In the genomic region with DNA sequence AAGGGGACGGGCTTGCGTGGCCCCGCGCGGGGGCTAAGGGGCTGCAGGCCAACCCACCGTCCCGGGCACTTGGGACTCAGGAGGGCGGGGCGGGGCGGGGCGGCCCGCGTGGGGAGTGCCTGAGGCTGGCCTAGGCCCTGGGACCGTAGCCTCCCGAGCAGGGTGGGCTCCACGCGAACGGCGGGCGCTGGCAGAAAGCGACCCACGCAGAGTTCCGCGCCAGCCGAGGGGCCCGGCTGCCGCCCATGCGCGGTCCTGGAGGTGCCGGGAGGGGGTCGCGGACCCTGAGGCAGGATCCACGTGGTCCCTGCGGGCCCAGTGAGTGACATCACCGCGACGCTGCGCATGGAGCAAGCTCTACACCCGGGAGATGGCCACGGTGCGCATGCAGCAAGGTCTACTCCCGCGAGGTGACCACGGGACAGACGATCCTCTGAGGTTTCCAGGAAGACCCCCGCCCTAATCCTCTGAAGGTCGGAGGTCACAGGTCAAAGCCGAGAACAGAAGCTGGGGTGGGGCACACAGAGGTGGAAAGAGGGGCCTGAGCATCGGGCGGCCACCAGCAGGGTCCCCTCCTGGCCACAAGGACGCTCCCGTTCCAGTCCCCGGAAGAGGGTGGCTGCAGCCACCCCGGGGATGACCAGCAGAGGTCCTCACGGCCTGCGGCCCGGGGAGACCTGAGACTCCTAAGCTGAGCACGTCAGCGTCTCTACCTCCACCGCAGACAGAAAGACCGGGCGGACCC, we compare ENCODE assay signal across 7 cellular contexts. TPM values are rescaled to one million over a fixed set of nuclear protein-coding genes. Genes with fewer than 3 reads are reported as not detected.
DNase-seq lines count a peak whose midpoint lies in the region; FAIRE-seq and TF ChIP-seq lines count a peak whose summit lies in the region.

No MANE protein-coding gene starts in this region.

- peak overlapping the region; percentile 45 for H3K4me2 ChIP-seq in SU-DHL-6 (ENCODE audit: low read depth, low read length, poor library complexity, severe bottlenecking)
- peak overlapping the region; percentile 82 for H3K4me2 ChIP-seq in astrocyte (ENCODE audit: low read length)

- H3K27ac Mint-ChIP-seq in astrocyte (ENCODE audit: unreplicated experiment) (no peak overlapping the region), progenitor cell of endocrine pancreas (peak overlapping the region; percentile 98)

- H3K9me2 ChIP-seq in SU-DHL-6 (replicated peaks; ENCODE audit: insufficient read depth, low read length) = no peaks in the 10 kb centered on the region

- no peaks in the 10 kb centered on the region for H3K36me3 Mint-ChIP-seq in astrocyte (ENCODE audit: low read depth, unreplicated experiment)
- H3K36me3 Mint-ChIP-seq in progenitor cell of endocrine pancreas (ENCODE audit: insufficient read depth) = no peaks in the 10 kb centered on the region

- H3K9me3 ChIP-seq in SU-DHL-6 (ENCODE audit: insufficient read depth, low read length) (no peaks in the 10 kb centered on the region), astrocyte (ENCODE audit: insufficient read depth, low read depth, low read length) (no peaks in the 10 kb centered on the region), right atrium auricular region (no peaks in the 10 kb centered on the region)

- peaks cover 8% of the 10 kb centered on the region for H3K4me1 Mint-ChIP-seq in astrocyte (ENCODE audit: low read depth, unreplicated experiment)
- H3K4me1 Mint-ChIP-seq in progenitor cell of endocrine pancreas (ENCODE audit: low read depth) = peaks cover 3% of the 10 kb centered on the region

- TF ChIP-seq CTCF in GM12875 (IDR thresholded peaks at IDR 0.05; ENCODE audit: borderline replicate concordance, insufficient read depth, low read depth, low read length) (peak; percentile 94), SU-DHL-6 (IDR thresholded peaks at IDR 0.05; ENCODE audit: insufficient read depth, low read length, poor library complexity, severe bottlenecking) (peak; percentile 78), astrocyte (IDR thresholded peaks at IDR 0.05; ENCODE audit: insufficient read depth, low read depth, low read length) (peak; percentile 49), right atrium auricular region (IDR thresholded peaks at IDR 0.05) (peak; percentile 77 to 83), progenitor cell of endocrine pancreas (IDR thresholded peaks at IDR 0.05; ENCODE audit: unreplicated experiment) (peak; percentile 75)

- H3K4me1 ChIP-seq in astrocyte (ENCODE audit: insufficient read depth, low read length) = peaks cover 16% of the 10 kb centered on the region
- H3K4me1 ChIP-seq in right atrium auricular region = peaks cover 0 to 15% of the 10 kb centered on the region in 2 donors

- H3K9me3 Mint-ChIP-seq in astrocyte (ENCODE audit: unreplicated experiment) = no peaks in the 10 kb centered on the region
- no peaks in the 10 kb centered on the region for H3K9me3 Mint-ChIP-seq in progenitor cell of endocrine pancreas (ENCODE audit: low read depth)

- no peaks in the 10 kb centered on the region for H4K20me1 ChIP-seq in SU-DHL-6 (ENCODE audit: low read depth, low read length)
- no peaks in the 10 kb centered on the region for H4K20me1 ChIP-seq in astrocyte (ENCODE audit: insufficient read depth, low read length)

- H2AFZ ChIP-seq in SU-DHL-6 (ENCODE audit: low read depth, low read length, severe bottlenecking) (peak overlapping the region; percentile 32), astrocyte (ENCODE audit: low read depth, low read length) (peak overlapping the region; percentile 74)

- no peak for FAIRE-seq in astrocyte (lab: Jason Lieb, UNC)

- H3K27ac ChIP-seq in SU-DHL-6 (ENCODE audit: low read depth, low read length) (no peak overlapping the region), astrocyte (ENCODE audit: low read depth, low read length) (peak overlapping the region; percentile 55), right atrium auricular region (peak overlapping the region; percentile 78 to 94)

- H3K27me3 Mint-ChIP-seq in astrocyte (ENCODE audit: low read depth, unreplicated experiment) (peaks cover 12% of the 10 kb centered on the region), progenitor cell of endocrine pancreas (peaks cover 19% of the 10 kb centered on the region)

- no peaks in the 10 kb centered on the region for H3K79me2 ChIP-seq in SU-DHL-6 (ENCODE audit: insufficient read depth, low read length)
- no peaks in the 10 kb centered on the region for H3K79me2 ChIP-seq in astrocyte (ENCODE audit: insufficient read depth, low read length)

- H3K4me3 Mint-ChIP-seq in astrocyte (ENCODE audit: unreplicated experiment) = peak overlapping the region; percentile 45
- peak overlapping the region; percentile 69 for H3K4me3 Mint-ChIP-seq in progenitor cell of endocrine pancreas (ENCODE audit: low read depth)

- DNase-seq in HuH-7.5 (ENCODE audit: low spot score) (peak; percentile 95), astrocyte (ENCODE audit: low read depth) (peak; percentile 81), right atrium auricular region (ENCODE audit: low spot score) (peak; percentile 84), progenitor cell of endocrine pancreas (ENCODE audit: low spot score, unreplicated experiment) (peak; percentile 78), NCI-H748 treated with DMSO at 0.1 percent for 48 hours (lab: John Stamatoyannopoulos, UW) (no peak)

- H3K27me3 ChIP-seq in SU-DHL-6 (ENCODE audit: low read length) (no peaks in the 10 kb centered on the region), astrocyte (ENCODE audit: insufficient read depth, low read length) (peaks cover 2% of the 10 kb centered on the region), right atrium auricular region (no peaks in the 10 kb centered on the region)

- H3K4me3 ChIP-seq in GM12875 (ENCODE audit: low read depth, low read length) = peak overlapping the region; percentile 45
- H3K4me3 ChIP-seq in SU-DHL-6 (ENCODE audit: insufficient read depth, low read length, poor library complexity, severe bottlenecking) = peak overlapping the region; percentile 25
- peak overlapping the region; percentile 29 for H3K4me3 ChIP-seq in astrocyte (ENCODE audit: insufficient read depth, low read depth, low read length)
- H3K4me3 ChIP-seq in right atrium auricular region = peak overlapping the region; percentile 55 to 62

- H3K9ac ChIP-seq in SU-DHL-6 (ENCODE audit: low read length) (peak overlapping the region; percentile 25; the same call in 1 of the 2 replicates), astrocyte (ENCODE audit: low read length) (peak overlapping the region; percentile 62)

- H3F3A ChIP-seq in SU-DHL-6 (ENCODE audit: insufficient read depth) = no peaks in the 10 kb centered on the region

- H3K36me3 ChIP-seq in SU-DHL-6 (ENCODE audit: low read length) = no peaks in the 10 kb centered on the region
- H3K36me3 ChIP-seq in astrocyte (ENCODE audit: insufficient read depth, low read length) = no peaks in the 10 kb centered on the region
- H3K36me3 ChIP-seq in right atrium auricular region = no peaks in the 10 kb centered on the region

RNA-seq across cellular contexts. Expression of gene SLC19A1, which starts 13.5 kb away (rescaled TPM):
- total RNA-seq in astrocyte (10.4 and 11.7 TPM in 2 replicates), right atrium auricular region (1 to 10 TPM; 2.2 to 5.3 TPM), progenitor cell of endocrine pancreas (25.6 and 28.5 TPM in 2 replicates)
